In the genomic region with DNA sequence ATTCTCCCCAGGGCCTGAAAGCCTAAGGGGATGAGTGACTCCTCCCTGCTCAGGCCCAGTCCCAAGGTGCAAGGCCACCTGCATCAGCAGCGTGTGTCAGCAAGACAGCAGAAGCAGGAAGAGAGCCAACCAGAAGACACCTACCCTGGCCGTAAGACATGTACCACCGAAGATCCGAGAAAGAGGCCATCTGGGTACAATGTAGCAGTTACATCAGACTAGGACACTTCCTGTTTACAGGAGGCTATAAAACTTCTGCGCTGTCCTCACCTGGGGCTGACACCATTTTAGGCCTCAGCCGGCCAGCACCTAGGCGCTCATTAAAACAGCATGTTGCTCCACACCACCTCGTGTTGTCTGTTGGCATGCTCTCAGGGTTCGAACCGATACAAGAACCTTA, we compare ENCODE assay signal across 29 cellular contexts.
"Had no signal": no experiment of that assay in that cellular context is flagged by ENCODE, and none has a peak within 500 bp of the region (broad histone marks: within the 10 kb centered on the region; RNA-seq: fewer than 3 reads in every experiment).

No MANE protein-coding gene starts in this region.

- H3K36me3 ChIP-seq: neutrophil, ovary, right lobe of liver, sigmoid colon, stomach, thoracic aorta, thyroid gland, tibial nerve, upper lobe of right lung, uterus had no signal

- H3K4me1 Mint-ChIP-seq: naive thymus-derived CD8-positive, alpha-beta T cell; nephron progenitor cell; neural crest cell; stimulated activated effector memory CD8-positive, alpha-beta T cell treated with anti-CD3 and anti-CD28 coated beads, Interleukin-12 subunit alpha, Interleukin-12 subunit beta, amount 100 ng/mL, for 72 hours; stimulated activated naive B cell treated with anti-CD40 and anti-IgM and Interleukin-4, amounts not matched to agents 10 μg/mL and 1 μg/mL and 100 μg/mL, for 72 hours had no signal

- H3K4me1 ChIP-seq: parathyroid adenoma, psoas muscle, right lobe of liver, sigmoid colon, stomach, thyroid gland, tibial nerve, upper lobe of right lung, uterus had no signal

- H3K27ac ChIP-seq: neutrophil, ovary, parathyroid adenoma, psoas muscle, right lobe of liver, sigmoid colon, stomach, thoracic aorta, thyroid gland, tibial nerve, upper lobe of right lung, uterus had no signal

- H3K27me3 Mint-ChIP-seq: progenitor cell of endocrine pancreas; stimulated activated naive CD8-positive, alpha-beta T cell treated with anti-CD3 and anti-CD28 coated beads, Interleukin-15, Interleukin-2, amounts not matched to agents 100 ng/mL and 50 ng/mL, for 24 hours; type B pancreatic cell had no signal

- ATAC-seq: naive thymus-derived CD8-positive, alpha-beta T cell; natural killer cell treated with Interleukin-12 subunit alpha and Interleukin-12 subunit beta and Interleukin-15 and Interleukin-18, amount 100 ng/mL, for 72 hours; psoas muscle; right cardiac atrium; right lobe of liver; stimulated activated effector memory CD8-positive, alpha-beta T cell treated with anti-CD3 and anti-CD28 coated beads, Interleukin-12 subunit alpha, Interleukin-12 subunit beta, amount 100 ng/mL, for 72 hours; stimulated activated naive B cell treated with anti-CD40 and anti-IgM and Interleukin-4, amounts not matched to agents 10 μg/mL and 1 μg/mL and 100 μg/mL, for 72 hours; upper lobe of right lung had no signal

- H2AFZ ChIP-seq: parathyroid adenoma had no signal

- H3K9me3 ChIP-seq: neutrophil, ovary, psoas muscle, right lobe of liver, sigmoid colon, thyroid gland, upper lobe of right lung, uterus had no signal

- DNase-seq: naive thymus-derived CD8-positive, alpha-beta T cell; nephron progenitor cell; nucleus accumbens; ovary; psoas muscle; right cardiac atrium; right lobe of liver; sigmoid colon; small intestine; stimulated activated CD4-positive, alpha-beta T cell treated with anti-CD3 and anti-CD28 coated beads, Interleukin-15, amount 100 ng/mL, for 24 hours; stimulated activated CD4-positive, alpha-beta T cell treated with anti-CD3 and anti-CD28 coated beads, Interleukin-2, amount 100 ng/mL, for 24 hours; stimulated activated CD4-positive, alpha-beta T cell treated with anti-CD3 and anti-CD28 coated beads, Interleukin-2, amount 100 ng/mL, for 48 hours; stimulated activated CD4-positive, alpha-beta T cell treated with anti-CD3 and anti-CD28 coated beads, Interleukin-4, amount 100 ng/mL, for 24 hours; stimulated activated naive B cell treated with anti-CD40 and anti-IgM and Interleukin-4, amounts not matched to agents 10 μg/mL and 1 μg/mL and 100 μg/mL, for 72 hours; stimulated activated naive CD4-positive, alpha-beta T cell treated with Interleukin-2 at 50 U/mL for 16 hours; stomach; thyroid gland; upper lobe of right lung; uterus had no signal

- H3K27ac Mint-ChIP-seq: naive thymus-derived CD8-positive, alpha-beta T cell; natural killer cell treated with Interleukin-12 subunit alpha and Interleukin-12 subunit beta and Interleukin-15 and Interleukin-18, amount 100 ng/mL, for 72 hours; nephron progenitor cell; progenitor cell of endocrine pancreas; stimulated activated effector memory CD8-positive, alpha-beta T cell treated with anti-CD3 and anti-CD28 coated beads, Interleukin-12 subunit alpha, Interleukin-12 subunit beta, amount 100 ng/mL, for 72 hours; stimulated activated naive B cell treated with anti-CD40 and anti-IgM and Interleukin-4, amounts not matched to agents 10 μg/mL and 1 μg/mL and 100 μg/mL, for 72 hours; stimulated activated naive CD8-positive, alpha-beta T cell treated with anti-CD3 and anti-CD28 coated beads, Interleukin-15, Interleukin-2, amounts not matched to agents 100 ng/mL and 50 ng/mL, for 24 hours; type B pancreatic cell had no signal

- H3K4me3 Mint-ChIP-seq: naive thymus-derived CD8-positive, alpha-beta T cell; natural killer cell treated with Interleukin-12 subunit alpha and Interleukin-12 subunit beta and Interleukin-15 and Interleukin-18, amount 100 ng/mL, for 72 hours; nephron progenitor cell; neural crest cell; stimulated activated effector memory CD8-positive, alpha-beta T cell treated with anti-CD3 and anti-CD28 coated beads, Interleukin-12 subunit alpha, Interleukin-12 subunit beta, amount 100 ng/mL, for 72 hours; stimulated activated naive B cell treated with anti-CD40 and anti-IgM and Interleukin-4, amounts not matched to agents 10 μg/mL and 1 μg/mL and 100 μg/mL, for 72 hours; stimulated activated naive CD8-positive, alpha-beta T cell treated with anti-CD3 and anti-CD28 coated beads, Interleukin-15, Interleukin-2, amounts not matched to agents 100 ng/mL and 50 ng/mL, for 24 hours; type B pancreatic cell had no signal

- H3K36me3 Mint-ChIP-seq: stimulated activated effector memory CD8-positive, alpha-beta T cell treated with anti-CD3 and anti-CD28 coated beads, Interleukin-12 subunit alpha, Interleukin-12 subunit beta, amount 100 ng/mL, for 72 hours; type B pancreatic cell had no signal

- H3K9ac ChIP-seq: parathyroid adenoma had no signal

- FAIRE-seq: small intestine had no signal

- H3K4me3 ChIP-seq: ovary, psoas muscle, right lobe of liver, sigmoid colon, stomach, thoracic aorta, thyroid gland, tibial nerve, upper lobe of right lung, uterus had no signal

- H3K27me3 ChIP-seq: neutrophil, ovary, right lobe of liver, sigmoid colon, stomach, thyroid gland, tibial nerve, upper lobe of right lung, uterus had no signal

- H3K79me2 ChIP-seq: parathyroid adenoma had no signal
